ENCODE assay signal across 22 cellular contexts in genomic region chr16:31409433-31409832, GRCh38. TPM values are rescaled to one million over a fixed set of nuclear protein-coding genes. Genes with fewer than 3 reads are reported as not detected.
DNase-seq lines count a peak whose midpoint lies in the region; ATAC-seq and TF ChIP-seq lines count a peak whose summit lies in the region.
"Had no signal": no experiment of that assay in that cellular context is flagged by ENCODE, and none has a peak within 500 bp of the region (broad histone marks: within the 10 kb centered on the region; RNA-seq: fewer than 3 reads in every experiment).

No MANE protein-coding gene starts in this region.

- no peak for TF ChIP-seq EP300 in ovary (IDR thresholded peaks at IDR 0.05)

- no peaks in the 10 kb centered on the region for H3K9me3 ChIP-seq in ovary
- H3K9me3 ChIP-seq: mucosa of descending colon, thyroid gland had no signal

- no peaks in the 10 kb centered on the region for H3K36me3 ChIP-seq in ovary
- H3K36me3 ChIP-seq: thyroid gland had no signal

- H3K27me3 ChIP-seq in ovary: no peaks in the 10 kb centered on the region
- H3K27me3 ChIP-seq: thyroid gland had no signal

- WGBS in ovary, 3 donors: 48 to 64% (median 54%) methylated on average over 3 of the region's 3 CpGs

- ATAC-seq in HG02610 (IDR thresholded peaks at IDR 0.05; ENCODE audit: unreplicated experiment): no peak
- ATAC-seq in HG03196 (IDR thresholded peaks at IDR 0.05; ENCODE audit: unreplicated experiment): no peak
- ATAC-seq: mucosa of descending colon had no signal

- intact Hi-C loops in ovary (cut with DNase I): no loop called here

- H3K4me3 ChIP-seq in AG10803 (ENCODE audit: low read length): no peak overlapping the region
- no peak overlapping the region for H3K4me3 ChIP-seq in HFF-Myc (replicated peaks; ENCODE audit: low read depth, low read length)
- no peak overlapping the region for H3K4me3 ChIP-seq in fibroblast of villous mesenchyme (ENCODE audit: low read depth, low read length)
- H3K4me3 ChIP-seq in ovary: no peak overlapping the region
- H3K4me3 ChIP-seq: mucosa of descending colon, thyroid gland had no signal

- TF ChIP-seq POLR2A in ovary (IDR thresholded peaks at IDR 0.05): no peak

- H3K27ac ChIP-seq in ovary: no peak overlapping the region
- H3K27ac ChIP-seq: RWPE1, thyroid gland had no signal

- TF ChIP-seq CTCF in AG10803 (conservative IDR thresholded peaks at IDR 0.05; ENCODE audit: low read length): no peak
- TF ChIP-seq CTCF in HFF-Myc (IDR thresholded peaks at IDR 0.05; ENCODE audit: low read depth, low read length, missing control alignments): no peak
- TF ChIP-seq CTCF in fibroblast of villous mesenchyme (IDR thresholded peaks at IDR 0.05; ENCODE audit: insufficient read depth, low read depth, low read length): no peak
- TF ChIP-seq CTCF in ovary (IDR thresholded peaks at IDR 0.05): no peak

- DNase-seq in AG10803 (ENCODE audit: low read depth) (peak; percentile 53), HFF-Myc (ENCODE audit: extremely low read depth, low read depth) (peak; percentile 24), RKO (ENCODE audit: low spot score) (peak; percentile 61), fibroblast of villous mesenchyme (ENCODE audit: low read depth) (peak; percentile 71), NCI-H1436 (lab: John Stamatoyannopoulos, UW) (no peak), ovary (no peak)
- DNase-seq: activated CD4-positive, alpha-beta T cell treated with anti-CD3 and anti-CD28 coated beads, Interleukin-2, amount 10 ng/mL, durations not matched to agents 7 days and 5 days; activated gamma-delta T cell; aorta; endodermal cell; foreskin melanocyte; H9; NCI-H2029; NCI-H446 treated with DMSO at 0.1 percent for 48 hours; nucleus accumbens; thyroid gland had no signal

- H3K4me1 ChIP-seq in ovary (ENCODE audit: insufficient read depth): no peaks in the 10 kb centered on the region
- H3K4me1 ChIP-seq: thyroid gland had no signal

RNA-seq across cellular contexts. Expression of gene ITGAD, which starts 16.3 kb away (rescaled TPM):
- total RNA-seq in fibroblast of villous mesenchyme (not detected in 2 replicates), ovary (under 1 TPM in 2 of 7 donors, not detected in 5; 0.10 to 0.15 TPM)
- polyA plus RNA-seq in ovary: 1 to 10 TPM in 1 of 2 donors, under 1 TPM in 1; 0.05 to 2.7 TPM
- total RNA-seq: activated CD4-positive, alpha-beta T cell treated with anti-CD3 and anti-CD28 coated beads, Interleukin-2, amount 10 ng/mL, durations not matched to agents 7 days and 5 days; cerebellum; endodermal cell; H9; thyroid gland had no signal
- polyA plus RNA-seq: AG04450 had no signal

RNA-seq across cellular contexts. Expression of gene COX6A2, which starts 18.7 kb away (rescaled TPM):
- total RNA-seq in fibroblast of villous mesenchyme: not detected in 2 replicates
- not detected for total RNA-seq in ovary
- polyA plus RNA-seq in ovary: 1 to 10 TPM in 1 of 2 donors, not detected in 1; 1.2 TPM
- total RNA-seq: activated CD4-positive, alpha-beta T cell treated with anti-CD3 and anti-CD28 coated beads, Interleukin-2, amount 10 ng/mL, durations not matched to agents 7 days and 5 days; cerebellum; endodermal cell; H9; thyroid gland had no signal
- polyA plus RNA-seq: AG04450 had no signal

RNA-seq across cellular contexts. Expression of gene ZNF843, which starts 33.2 kb away (rescaled TPM):
- total RNA-seq in fibroblast of villous mesenchyme (0.43 and 0.64 TPM in 2 replicates), ovary (1 to 10 TPM; 2.1 to 5.0 (median 4.2) TPM)
- polyA plus RNA-seq in ovary: 1 to 10 TPM; 2.2 to 2.8 TPM

RNA-seq across cellular contexts. Expression of gene ARMC5, which starts 49.9 kb away (rescaled TPM):
- total RNA-seq in fibroblast of villous mesenchyme (8.6 and 10.3 TPM in 2 replicates), ovary (10 to 100 TPM in 5 of 7 donors, 1 to 10 TPM in 2; 8.1 to 16.1 (median 11.0) TPM)
- 10 to 100 TPM in 1 of 2 donors, 1 to 10 TPM in 1; 2.2 to 11.4 TPM for polyA plus RNA-seq in ovary

RNA-seq across cellular contexts. Expression of gene ITGAX, which starts 54.5 kb away (rescaled TPM):
- not detected in 2 replicates for total RNA-seq in fibroblast of villous mesenchyme
- 10 to 100 TPM in 1 of 7 donors, 1 to 10 TPM in 5, under 1 TPM in 1; 0.83 to 13.9 (median 2.0) TPM for total RNA-seq in ovary
- 1 to 10 TPM in 1 of 2 donors, under 1 TPM in 1; 0.56 to 3.5 TPM for polyA plus RNA-seq in ovary

Comparison
In these comparisons a context has a peak if more than half of its experiments do, and no peak if none do; other contexts are left out.
1. DNase-seq: peak in AG10803 (single experiment), HFF-Myc (single experiment), RKO (single experiment) and fibroblast of villous mesenchyme (single experiment); none in NCI-H1436 (single experiment) and ovary (0 of 5).